9 cellular contexts compared by ENCODE assay signal in genomic region chr11:67613313-67613959, GRCh38. TPM values are rescaled to one million over a fixed set of nuclear protein-coding genes. Genes with fewer than 3 reads are reported as not detected.
DNase-seq lines count a peak whose midpoint lies in the region; ATAC-seq, FAIRE-seq and TF ChIP-seq lines count a peak whose summit lies in the region.
"Had no signal": no experiment of that assay in that cellular context is flagged by ENCODE, and none has a peak within 500 bp of the region (broad histone marks: within the 10 kb centered on the region; RNA-seq: fewer than 3 reads in every experiment).

No MANE protein-coding gene starts in this region.

- H3K4me1 Mint-ChIP-seq in activated CD4-positive, alpha-beta T cell treated with anti-CD3 and anti-CD28 coated beads for 36 hours: peaks cover 25% of the 10 kb centered on the region
- peaks cover 29% of the 10 kb centered on the region for H3K4me1 Mint-ChIP-seq in activated CD8-positive, alpha-beta T cell treated with anti-CD3 and anti-CD28 coated beads for 36 hours (ENCODE audit: low read depth)
- H3K4me1 Mint-ChIP-seq in stimulated activated naive B cell treated with anti-CD40 and anti-IgM and Interleukin-4, amounts not matched to agents 10 μg/mL and 1 μg/mL and 100 μg/mL, for 72 hours: peaks cover 46 to 59% of the 10 kb centered on the region in 2 donors

- dilution Hi-C loops in keratinocyte (cut with MboI; ENCODE audit: extremely low pct_ligation_motif_present, low sequenced_read_pairs): no loop called here

- H3K4me2 ChIP-seq in keratinocyte (ENCODE audit: control insufficient read depth, extremely low read depth, insufficient read depth, low read depth, low read length): peak overlapping the region; percentile 83

- H3K9me3 ChIP-seq in keratinocyte (ENCODE audit: control insufficient read depth, low read depth, low read length): no peaks in the 10 kb centered on the region

- H2AFZ ChIP-seq in keratinocyte (ENCODE audit: control insufficient read depth, low read length): peak overlapping the region; percentile 89

- no peak for TF ChIP-seq CTCF in activated CD8-positive, alpha-beta T cell treated with anti-CD3 and anti-CD28 coated beads for 36 hours (IDR thresholded peaks at IDR 0.05)
- TF ChIP-seq CTCF in keratinocyte (optimal IDR thresholded peaks at IDR 0.05 in 1 of 3, IDR thresholded peaks at IDR 0.05 in 1 of 3, conservative IDR thresholded peaks at IDR 0.05 in 1 of 3; ENCODE audit: extremely low read depth in 1 of 3, insufficient read depth in 2 of 3, low read length in 3 of 3): no peak

- CTCF ChIA-PET in activated CD4-positive, alpha-beta T cell treated with anti-CD3 and anti-CD28 coated beads for 36 hours (lab: Charles Lee): interaction anchor here (0.6 to 5.4 kb wide), 10 partner anchors 16 to 1800 kb away, joined by 3 to 67 read pairs (median 4); partner anchors contain the start of gene NUDT8
- CTCF ChIA-PET in activated CD8-positive, alpha-beta T cell treated with anti-CD3 and anti-CD28 coated beads for 36 hours (lab: Charles Lee): interaction anchor here (0.5 to 6.2 kb wide), 11 partner anchors 16 to 240 kb away, joined by 3 to 89 read pairs (median 4); partner anchors contain the start of genes ACY3, CLCF1, GSTP1 and NUDT8

- no peaks in the 10 kb centered on the region for H4K20me1 ChIP-seq in keratinocyte (ENCODE audit: control insufficient read depth, extremely low read depth, insufficient read depth, low read length)

- H3K27me3 Mint-ChIP-seq in activated CD4-positive, alpha-beta T cell treated with anti-CD3 and anti-CD28 coated beads for 36 hours: no peaks in the 10 kb centered on the region
- H3K27me3 Mint-ChIP-seq in activated CD8-positive, alpha-beta T cell treated with anti-CD3 and anti-CD28 coated beads for 36 hours: no peaks in the 10 kb centered on the region
- H3K27me3 Mint-ChIP-seq in stimulated activated naive B cell treated with anti-CD40 and anti-IgM and Interleukin-4, amounts not matched to agents 10 μg/mL and 1 μg/mL and 100 μg/mL, for 72 hours: peaks cover 0 to 7% of the 10 kb centered on the region in 2 donors

- no peaks in the 10 kb centered on the region for H3K9me3 Mint-ChIP-seq in activated CD4-positive, alpha-beta T cell treated with anti-CD3 and anti-CD28 coated beads for 36 hours (ENCODE audit: low read depth)
- no peaks in the 10 kb centered on the region for H3K9me3 Mint-ChIP-seq in activated CD8-positive, alpha-beta T cell treated with anti-CD3 and anti-CD28 coated beads for 36 hours
- H3K9me3 Mint-ChIP-seq in stimulated activated naive B cell treated with anti-CD40 and anti-IgM and Interleukin-4, amounts not matched to agents 10 μg/mL and 1 μg/mL and 100 μg/mL, for 72 hours: no peaks in the 10 kb centered on the region

- POLR2A ChIA-PET in activated CD4-positive, alpha-beta T cell treated with anti-CD3 and anti-CD28 coated beads for 36 hours (lab: Charles Lee): interaction anchor here (0.6 to 1.0 kb wide), 4 partner anchors 15 to 968 kb away, joined by 3 to 5 read pairs (median 3); no protein-coding TSS in a partner anchor
- POLR2A ChIA-PET in activated CD8-positive, alpha-beta T cell treated with anti-CD3 and anti-CD28 coated beads for 36 hours (lab: Charles Lee): interaction anchor here (0.6 to 4.3 kb wide), 7 partner anchors 11 to 1889 kb away, joined by 3 to 48 read pairs (median 3); partner anchors contain the start of genes GSTP1 and NUDT8

- peak overlapping the region in 1 of 3 experiments; percentile 50 for H3K4me3 ChIP-seq in keratinocyte (ENCODE audit: control insufficient read depth in 2 of 3, extremely low read depth in 1 of 3, insufficient read depth in 2 of 3, low read depth in 1 of 3, low read length in 3 of 3)

- intact Hi-C loops in activated CD4-positive, alpha-beta T cell treated with anti-CD3 and anti-CD28 coated beads for 36 hours (cut with DNase I, micrococcal nuclease): loop anchor here in 1 of 2 experiments (5.0 kb wide), 1 partner anchor 106 kb away; the partner anchor contains the start of genes CDK2AP2 and PITPNM1
- intact Hi-C loops in activated CD8-positive, alpha-beta T cell treated with anti-CD3 and anti-CD28 coated beads for 36 hours (cut with micrococcal nuclease): no loop called here

- peak overlapping the region; percentile 93 for H3K27ac Mint-ChIP-seq in activated CD4-positive, alpha-beta T cell treated with anti-CD3 and anti-CD28 coated beads for 36 hours
- H3K27ac Mint-ChIP-seq in activated CD8-positive, alpha-beta T cell treated with anti-CD3 and anti-CD28 coated beads for 36 hours: peak overlapping the region; percentile 99
- peak overlapping the region; percentile 100 for H3K27ac Mint-ChIP-seq in stimulated activated naive B cell treated with anti-CD40 and anti-IgM and Interleukin-4, amounts not matched to agents 10 μg/mL and 1 μg/mL and 100 μg/mL, for 72 hours

- peaks cover 10% of the 10 kb centered on the region for H3K27me3 ChIP-seq in keratinocyte (ENCODE audit: control insufficient read depth, extremely low read depth, insufficient read depth, low read length)

- H3K36me3 ChIP-seq in keratinocyte (ENCODE audit: control insufficient read depth in 2 of 2, extremely low read depth in 1 of 2, insufficient read depth in 2 of 2, low read length in 2 of 2): peaks cover 23 to 28% of the 10 kb centered on the region in 2 experiments

- DNase-seq in activated CD4-positive, alpha-beta T cell treated with anti-CD3 and anti-CD28 coated beads for 36 hours: no peak
- no peak for DNase-seq in activated CD4-positive, alpha-beta T cell treated with anti-CD3 and anti-CD28 coated beads, Interleukin-2, amount 50 U/mL, for 4 hours
- DNase-seq in activated CD8-positive, alpha-beta T cell treated with anti-CD3 and anti-CD28 coated beads for 36 hours: no peak
- DNase-seq in keratinocyte (ENCODE audit: low read depth, low spot score) (no peak), RCC 7860 (ENCODE audit: low spot score) (no peak)
- no peak for DNase-seq in stimulated activated naive B cell treated with anti-CD40 and anti-IgM and Interleukin-4, amounts not matched to agents 10 μg/mL and 1 μg/mL and 100 μg/mL, for 72 hours

- peak overlapping the region; percentile 67 for H3K4me3 Mint-ChIP-seq in activated CD4-positive, alpha-beta T cell treated with anti-CD3 and anti-CD28 coated beads for 36 hours
- H3K4me3 Mint-ChIP-seq in activated CD8-positive, alpha-beta T cell treated with anti-CD3 and anti-CD28 coated beads for 36 hours: peak overlapping the region; percentile 77
- peak overlapping the region; percentile 83 to 85 for H3K4me3 Mint-ChIP-seq in stimulated activated naive B cell treated with anti-CD40 and anti-IgM and Interleukin-4, amounts not matched to agents 10 μg/mL and 1 μg/mL and 100 μg/mL, for 72 hours

- H3K9me1 ChIP-seq in keratinocyte (ENCODE audit: control insufficient read depth, extremely low read depth, insufficient read depth, low read length): no peaks in the 10 kb centered on the region

- peak overlapping the region; percentile 81 for H3K9ac ChIP-seq in keratinocyte (ENCODE audit: control insufficient read depth, extremely low read depth, insufficient read depth, low read length)

- H3K79me2 ChIP-seq in keratinocyte (ENCODE audit: control insufficient read depth, insufficient read depth, low read length): peaks cover 1% of the 10 kb centered on the region

- no peak for FAIRE-seq in keratinocyte (lab: Jason Lieb, UNC)
- no peak for FAIRE-seq in RCC 7860 (lab: Jason Lieb, UNC)

- peaks cover 23% of the 10 kb centered on the region for H3K36me3 Mint-ChIP-seq in activated CD4-positive, alpha-beta T cell treated with anti-CD3 and anti-CD28 coated beads for 36 hours (ENCODE audit: low read depth)
- H3K36me3 Mint-ChIP-seq in activated CD8-positive, alpha-beta T cell treated with anti-CD3 and anti-CD28 coated beads for 36 hours (ENCODE audit: low read depth): peaks cover 23% of the 10 kb centered on the region
- peaks cover 39 to 53% of the 10 kb centered on the region in 2 donors for H3K36me3 Mint-ChIP-seq in stimulated activated naive B cell treated with anti-CD40 and anti-IgM and Interleukin-4, amounts not matched to agents 10 μg/mL and 1 μg/mL and 100 μg/mL, for 72 hours

- no peak for ATAC-seq in activated CD4-positive, alpha-beta T cell treated with anti-CD3 and anti-CD28 coated beads for 36 hours
- ATAC-seq in activated CD8-positive, alpha-beta T cell treated with anti-CD3 and anti-CD28 coated beads for 36 hours: no peak
- no peak for ATAC-seq in stimulated activated naive B cell treated with anti-CD40 and anti-IgM and Interleukin-4, amounts not matched to agents 10 μg/mL and 1 μg/mL and 100 μg/mL, for 72 hours (replicated peaks)
- ATAC-seq in GM21515 (IDR thresholded peaks at IDR 0.05; ENCODE audit: unreplicated experiment) (no peak), GM18498 (IDR thresholded peaks at IDR 0.05; ENCODE audit: unreplicated experiment) (no peak)

- peak overlapping the region; percentile 84 for H3K27ac ChIP-seq in keratinocyte (ENCODE audit: control insufficient read depth, insufficient read depth, low read length)

- H3K4me1 ChIP-seq in keratinocyte (ENCODE audit: control insufficient read depth, extremely low read depth, insufficient read depth, low read length): peaks cover 13% of the 10 kb centered on the region

RNA-seq across cellular contexts. Expression of gene NDUFV1, which starts 6.7 kb away (rescaled TPM):
- 100 to 1,000 TPM; 253 to 287 TPM for total RNA-seq in activated CD4-positive, alpha-beta T cell treated with anti-CD3 and anti-CD28 coated beads for 36 hours
- total RNA-seq in activated CD8-positive, alpha-beta T cell treated with anti-CD3 and anti-CD28 coated beads for 36 hours: 100 to 1,000 TPM; 315 to 317 TPM
- polyA plus RNA-seq in keratinocyte: 92.9 to 118 TPM (median 102 TPM) in 3 replicates
- 74.0 TPM for polyA plus RNA-seq in keratinocyte (2011; ENCODE audit: low read depth)
- polyA plus RNA-seq in keratinocyte (2011; cell fraction: cytosol; rRNA removed): 38.6 and 103 TPM in 2 replicates
- polyA plus RNA-seq in keratinocyte (2011; cell fraction: nucleus; rRNA removed): 208 and 255 TPM in 2 replicates
- polyA plus RNA-seq in keratinocyte (2012; ENCODE audit: low replicate concordance): 112 and 133 TPM in 2 replicates
- 69.1 to 102 TPM (median 70.3 TPM) in 3 replicates for polyA minus RNA-seq in keratinocyte
- 168 TPM for polyA minus RNA-seq in keratinocyte (2011; cell fraction: cytosol; rRNA and poly(A)+ RNA removed)
- 54.4 and 58.9 TPM in 2 replicates for polyA minus RNA-seq in keratinocyte (2011; cell fraction: nucleus; rRNA and poly(A)+ RNA removed)

RNA-seq across cellular contexts. Expression of gene NUDT8, which starts 16.3 kb away (rescaled TPM):
- total RNA-seq in activated CD4-positive, alpha-beta T cell treated with anti-CD3 and anti-CD28 coated beads for 36 hours: 10 to 100 TPM; 17.0 to 23.4 TPM
- total RNA-seq in activated CD8-positive, alpha-beta T cell treated with anti-CD3 and anti-CD28 coated beads for 36 hours: 10 to 100 TPM; 35.5 to 39.5 TPM
- polyA plus RNA-seq in keratinocyte: 1.1 to 1.6 TPM (median 1.5 TPM) in 3 replicates
- not detected for polyA plus RNA-seq in keratinocyte (2011; ENCODE audit: low read depth)
- polyA plus RNA-seq in keratinocyte (2011; cell fraction: cytosol; rRNA removed): 0.68 and 2.5 TPM in 2 replicates
- 1.9 and 2.7 TPM in 2 replicates for polyA plus RNA-seq in keratinocyte (2011; cell fraction: nucleus; rRNA removed)
- polyA plus RNA-seq in keratinocyte (2012; ENCODE audit: low replicate concordance): 6.7 and 15.8 TPM in 2 replicates
- polyA minus RNA-seq in keratinocyte: 0.72 to 1.8 TPM in 2 of 3 replicates, not detected in the other
- polyA minus RNA-seq in keratinocyte (2011; cell fraction: cytosol; rRNA and poly(A)+ RNA removed): not detected
- 1.2 TPM in 1 of 2 replicates, not detected in the other for polyA minus RNA-seq in keratinocyte (2011; cell fraction: nucleus; rRNA and poly(A)+ RNA removed)

RNA-seq across cellular contexts. Expression of gene TBX10, which starts 26.1 kb away (rescaled TPM):
- not detected for total RNA-seq in activated CD4-positive, alpha-beta T cell treated with anti-CD3 and anti-CD28 coated beads for 36 hours
- not detected for total RNA-seq in activated CD8-positive, alpha-beta T cell treated with anti-CD3 and anti-CD28 coated beads for 36 hours
- not detected in 3 replicates for polyA plus RNA-seq in keratinocyte
- polyA plus RNA-seq in keratinocyte (2011; ENCODE audit: low read depth): not detected
- polyA plus RNA-seq in keratinocyte (2011; cell fraction: cytosol; rRNA removed): not detected in 2 replicates
- polyA plus RNA-seq in keratinocyte (2011; cell fraction: nucleus; rRNA removed): not detected in 2 replicates
- not detected in 2 replicates for polyA plus RNA-seq in keratinocyte (2012; ENCODE audit: low replicate concordance)
- polyA minus RNA-seq in keratinocyte: not detected in 3 replicates
- not detected for polyA minus RNA-seq in keratinocyte (2011; cell fraction: cytosol; rRNA and poly(A)+ RNA removed)
- polyA minus RNA-seq in keratinocyte (2011; cell fraction: nucleus; rRNA and poly(A)+ RNA removed): not detected in 2 replicates
- total RNA-seq: A673 had no signal

RNA-seq across cellular contexts. Expression of gene GSTP1, which starts 29.8 kb away (rescaled TPM):
- total RNA-seq in activated CD4-positive, alpha-beta T cell treated with anti-CD3 and anti-CD28 coated beads for 36 hours: 100 to 1,000 TPM; 376 to 463 TPM
- total RNA-seq in activated CD8-positive, alpha-beta T cell treated with anti-CD3 and anti-CD28 coated beads for 36 hours: 100 to 1,000 TPM; 467 to 472 TPM
- polyA plus RNA-seq in keratinocyte: 1,511 to 3,251 TPM (median 1,575 TPM) in 3 replicates
- 379 TPM for polyA plus RNA-seq in keratinocyte (2011; ENCODE audit: low read depth)
- polyA plus RNA-seq in keratinocyte (2011; cell fraction: cytosol; rRNA removed): 1,984 and 3,223 TPM in 2 replicates
- polyA plus RNA-seq in keratinocyte (2011; cell fraction: nucleus; rRNA removed): 1,110 and 1,459 TPM in 2 replicates
- polyA plus RNA-seq in keratinocyte (2012; ENCODE audit: low replicate concordance): 2,382 and 2,611 TPM in 2 replicates
- polyA minus RNA-seq in keratinocyte: 1,137 to 2,631 TPM (median 2,247 TPM) in 3 replicates
- 2,162 TPM for polyA minus RNA-seq in keratinocyte (2011; cell fraction: cytosol; rRNA and poly(A)+ RNA removed)
- 492 and 503 TPM in 2 replicates for polyA minus RNA-seq in keratinocyte (2011; cell fraction: nucleus; rRNA and poly(A)+ RNA removed)

RNA-seq across cellular contexts. Expression of gene ACY3, which starts 37.1 kb away (rescaled TPM):
- total RNA-seq in activated CD4-positive, alpha-beta T cell treated with anti-CD3 and anti-CD28 coated beads for 36 hours: under 1 TPM; 0.46 TPM
- under 1 TPM; 0.31 to 0.61 TPM for total RNA-seq in activated CD8-positive, alpha-beta T cell treated with anti-CD3 and anti-CD28 coated beads for 36 hours
- polyA plus RNA-seq in keratinocyte: not detected in 3 replicates
- polyA plus RNA-seq in keratinocyte (2011; ENCODE audit: low read depth): not detected
- not detected in 2 replicates for polyA plus RNA-seq in keratinocyte (2011; cell fraction: cytosol; rRNA removed)
- polyA plus RNA-seq in keratinocyte (2011; cell fraction: nucleus; rRNA removed): not detected in 2 replicates
- polyA plus RNA-seq in keratinocyte (2012; ENCODE audit: low replicate concordance): 0.08 TPM in 1 of 2 replicates, not detected in the other
- not detected in 3 replicates for polyA minus RNA-seq in keratinocyte
- polyA minus RNA-seq in keratinocyte (2011; cell fraction: cytosol; rRNA and poly(A)+ RNA removed): not detected
- polyA minus RNA-seq in keratinocyte (2011; cell fraction: nucleus; rRNA and poly(A)+ RNA removed): not detected in 2 replicates
- total RNA-seq: A673 had no signal
